Comparison of ENCODE assay signal across 24 cellular contexts in genomic region chr17:61517265-61517664, GRCh38.
"Had no signal": no experiment of that assay in that cellular context is flagged by ENCODE, and none has a peak within 500 bp of the region (broad histone marks: within the 10 kb centered on the region; RNA-seq: fewer than 3 reads in every experiment).

No MANE protein-coding gene starts in this region.

- FAIRE-seq: colon, endothelial cell of umbilical vein, keratinocyte had no signal

- H3K4me3 ChIP-seq: coronary artery, dorsolateral prefrontal cortex, esophagus squamous epithelium, gastrocnemius medialis, heart right ventricle, left lung, lower lobe of right lung had no signal

- H3K9me3 Mint-ChIP-seq: immature natural killer cell; naive thymus-derived CD4-positive, alpha-beta T cell had no signal

- H3K27ac ChIP-seq: coronary artery, dorsolateral prefrontal cortex, esophagus squamous epithelium, gastrocnemius medialis, heart right ventricle, left lung, lower lobe of right lung had no signal

- H3K27ac Mint-ChIP-seq: immature natural killer cell; naive thymus-derived CD4-positive, alpha-beta T cell had no signal

- H3K4me1 ChIP-seq: esophagus squamous epithelium, gastrocnemius medialis, heart right ventricle, left lung, lower lobe of right lung had no signal

- H3K36me3 Mint-ChIP-seq: immature natural killer cell; naive thymus-derived CD4-positive, alpha-beta T cell had no signal

- DNase-seq: dermis blood vessel endothelial cell; dorsolateral prefrontal cortex; effector CD4-positive, alpha-beta T cell; effector memory CD4-positive, alpha-beta T cell; esophagus squamous epithelium; foreskin fibroblast; foreskin melanocyte; gastrocnemius medialis; glutamatergic neuron; head of caudate nucleus; heart right ventricle; hippocampal formation; immature natural killer cell; left cardiac atrium; left lung; left ventricle myocardium superior; lower lobe of right lung; mesenchymal stem cell; midbrain; naive thymus-derived CD4-positive, alpha-beta T cell had no signal

- H3K27me3 ChIP-seq: left lung had no signal

- H3K36me3 ChIP-seq: esophagus squamous epithelium, gastrocnemius medialis, heart right ventricle, left lung, lower lobe of right lung had no signal

- ATAC-seq: gastrocnemius medialis; heart right ventricle; left cardiac atrium; left lung; left ventricle myocardium superior; lower lobe of right lung; naive thymus-derived CD4-positive, alpha-beta T cell had no signal

- H3K4me1 Mint-ChIP-seq: immature natural killer cell; naive thymus-derived CD4-positive, alpha-beta T cell had no signal

- H3K4me3 Mint-ChIP-seq: immature natural killer cell; naive thymus-derived CD4-positive, alpha-beta T cell had no signal

- H3K9me3 ChIP-seq: esophagus squamous epithelium, gastrocnemius medialis, heart right ventricle, left lung, lower lobe of right lung had no signal
